13 cellular contexts compared by ENCODE assay signal in genomic region chr2:96831679-96832078, GRCh38. TPM values are rescaled to one million over a fixed set of nuclear protein-coding genes. Genes with fewer than 3 reads are reported as not detected.
A peak's percentile ranks its signal among the peaks of the same experiment; 100 is the strongest.
DNase-seq lines count a peak whose midpoint lies in the region; ATAC-seq and TF ChIP-seq lines count a peak whose summit lies in the region.
"Had no signal": no experiment of that assay in that cellular context is flagged by ENCODE, and none has a peak within 500 bp of the region (broad histone marks: within the 10 kb centered on the region; RNA-seq: fewer than 3 reads in every experiment).

No MANE protein-coding gene starts in this region.

- H3K23ac ChIP-seq in mesendoderm (ENCODE audit: low read length): no peak overlapping the region

- no peaks in the 10 kb centered on the region for H3K9me3 ChIP-seq in upper lobe of right lung
- H3K9me3 ChIP-seq: uterus had no signal

- no peaks in the 10 kb centered on the region for H3K9me3 Mint-ChIP-seq in activated naive CD4-positive, alpha-beta T cell treated with anti-CD3 and anti-CD28 coated beads, Interleukin-2, amount 10 ng/mL, durations not matched to agents 7 days and 5 days
- H3K9me3 Mint-ChIP-seq in activated naive CD4-positive, alpha-beta T cell treated with anti-CD3 and anti-CD28 coated beads for 36 hours: no peaks in the 10 kb centered on the region
- H3K9me3 Mint-ChIP-seq: neural crest cell had no signal

- peaks cover 51% of the 10 kb centered on the region for H3K36me3 Mint-ChIP-seq in activated naive CD4-positive, alpha-beta T cell treated with anti-CD3 and anti-CD28 coated beads, Interleukin-2, amount 10 ng/mL, durations not matched to agents 7 days and 5 days
- H3K36me3 Mint-ChIP-seq in activated naive CD4-positive, alpha-beta T cell treated with anti-CD3 and anti-CD28 coated beads for 36 hours (ENCODE audit: low read depth): peaks cover 11% of the 10 kb centered on the region

- TF ChIP-seq CTCF in dorsolateral prefrontal cortex (IDR thresholded peaks at IDR 0.05 in 54 of 56, conservative IDR thresholded peaks at IDR 0.05 in 2 of 56; ENCODE audit: low read depth in 1 of 56, partially characterized antibody in 56 of 56) (no peak), upper lobe of right lung (IDR thresholded peaks at IDR 0.05) (no peak)

- H3K36me3 ChIP-seq in mesendoderm (ENCODE audit: control insufficient read depth, insufficient read depth, low read length) (peaks cover 4% of the 10 kb centered on the region), upper lobe of right lung (peaks cover 84% of the 10 kb centered on the region)
- H3K36me3 ChIP-seq: uterus had no signal

- no peaks in the 10 kb centered on the region for H3K79me2 ChIP-seq in mesendoderm (ENCODE audit: control insufficient read depth, insufficient read depth, low read length)

- intact Hi-C loops in activated naive CD4-positive, alpha-beta T cell treated with anti-CD3 and anti-CD28 coated beads for 36 hours (cut with micrococcal nuclease): no loop called here
- intact Hi-C loops in dorsolateral prefrontal cortex (cut with DNase I): no loop called here
- intact Hi-C loops in upper lobe of right lung (cut with DNase I): no loop called here

- no peak overlapping the region for H3K4ac ChIP-seq in mesendoderm (ENCODE audit: low read depth, low read length)

- CTCF ChIA-PET in activated naive CD4-positive, alpha-beta T cell treated with anti-CD3 and anti-CD28 coated beads, Interleukin-2, amount 10 ng/mL, durations not matched to agents 7 days and 5 days (lab: Charles Lee): interaction anchor here (1.1 kb wide), 1 partner anchor 12 kb away, joined by 3 read pairs; no protein-coding TSS in a partner anchor
- CTCF ChIA-PET in activated naive CD4-positive, alpha-beta T cell treated with anti-CD3 and anti-CD28 coated beads for 36 hours (lab: Charles Lee): no interaction called here

- no peak for DNase-seq in activated naive CD4-positive, alpha-beta T cell treated with anti-CD3 and anti-CD28 coated beads, Interleukin-2, amount 10 ng/mL, durations not matched to agents 7 days and 5 days
- no peak for DNase-seq in activated naive CD4-positive, alpha-beta T cell treated with anti-CD3 and anti-CD28 coated beads for 36 hours
- no peak for DNase-seq in dorsolateral prefrontal cortex
- peak; percentile 27 for DNase-seq in mesendoderm
- DNase-seq in upper lobe of right lung: no peak
- DNase-seq in RKO (ENCODE audit: low spot score): no peak
- no peak for DNase-seq in activated CD8-positive, alpha-beta memory T cell treated with anti-CD3 and anti-CD28 coated beads for 24 hours
- no peak for DNase-seq in stimulated activated CD4-positive, alpha-beta T cell treated with anti-CD3 and anti-CD28 coated beads, Interleukin-4, amount 100 ng/mL, for 4 hours
- DNase-seq: activated gamma-delta T cell treated with Interleukin-2 at 50 U/mL for 16 hours, NCI-H2029 treated with DMSO at 0.1 percent for 48 hours, uterus had no signal

- H3K4me1 ChIP-seq in mesendoderm (ENCODE audit: control insufficient read depth, low read depth, low read length) (no peaks in the 10 kb centered on the region), upper lobe of right lung (peaks cover 10% of the 10 kb centered on the region)
- H3K4me1 ChIP-seq: uterus had no signal

- H2BK120ac ChIP-seq in mesendoderm (ENCODE audit: low read depth, low read length): no peak overlapping the region

- no CpG with 5 or more reads among the region's 10 CpGs for WGBS in mesendoderm (ENCODE audit: extremely low coverage, insufficient coverage, low lambda C conversion rate)

- peak; percentile 46 for ATAC-seq in upper lobe of right lung

- no peak overlapping the region for H2BK15ac ChIP-seq in mesendoderm (replicated peaks; ENCODE audit: low read depth)

- H3K27ac ChIP-seq in dorsolateral prefrontal cortex (peak overlapping the region in 32 of 59 donors; percentile 3 to 69 (median 34)), mesendoderm (ENCODE audit: low read depth, low read length) (no peak overlapping the region), upper lobe of right lung (no peak overlapping the region)
- H3K27ac ChIP-seq: KMS-11, uterus had no signal

- H4K5ac ChIP-seq in mesendoderm (ENCODE audit: low read length): no peak overlapping the region

- H3K56ac ChIP-seq in mesendoderm (ENCODE audit: low read length): no peak overlapping the region

- no peak overlapping the region for H3K18ac ChIP-seq in mesendoderm (ENCODE audit: low read length)

- H3K27me3 Mint-ChIP-seq in activated naive CD4-positive, alpha-beta T cell treated with anti-CD3 and anti-CD28 coated beads, Interleukin-2, amount 10 ng/mL, durations not matched to agents 7 days and 5 days: no peaks in the 10 kb centered on the region
- H3K27me3 Mint-ChIP-seq in activated naive CD4-positive, alpha-beta T cell treated with anti-CD3 and anti-CD28 coated beads for 36 hours (ENCODE audit: low read depth): no peaks in the 10 kb centered on the region

- no peaks in the 10 kb centered on the region for H3K79me1 ChIP-seq in mesendoderm (ENCODE audit: low read length)

- H2BK5ac ChIP-seq in mesendoderm (ENCODE audit: low read length): no peak overlapping the region

- H3K4me2 ChIP-seq in mesendoderm (ENCODE audit: low read length): no peak overlapping the region
- H3K4me2 ChIP-seq: KMS-11 had no signal

- H4K8ac ChIP-seq in mesendoderm (ENCODE audit: low read depth, low read length): no peak overlapping the region

- H3K27ac Mint-ChIP-seq in activated naive CD4-positive, alpha-beta T cell treated with anti-CD3 and anti-CD28 coated beads, Interleukin-2, amount 10 ng/mL, durations not matched to agents 7 days and 5 days: peak overlapping the region; percentile 28
- no peak overlapping the region for H3K27ac Mint-ChIP-seq in activated naive CD4-positive, alpha-beta T cell treated with anti-CD3 and anti-CD28 coated beads for 36 hours

- H3K4me3 ChIP-seq in dorsolateral prefrontal cortex (no peak overlapping the region), mesendoderm (ENCODE audit: low read length) (no peak overlapping the region), upper lobe of right lung (no peak overlapping the region)
- H3K4me3 ChIP-seq: uterus had no signal

- H3K27me3 ChIP-seq in dorsolateral prefrontal cortex (no peaks in the 10 kb centered on the region), mesendoderm (ENCODE audit: insufficient read depth, low read length, poor library complexity) (no peaks in the 10 kb centered on the region), upper lobe of right lung (no peaks in the 10 kb centered on the region)
- H3K27me3 ChIP-seq: uterus had no signal

- no peak overlapping the region for H3K4me3 Mint-ChIP-seq in activated naive CD4-positive, alpha-beta T cell treated with anti-CD3 and anti-CD28 coated beads, Interleukin-2, amount 10 ng/mL, durations not matched to agents 7 days and 5 days
- no peak overlapping the region for H3K4me3 Mint-ChIP-seq in activated naive CD4-positive, alpha-beta T cell treated with anti-CD3 and anti-CD28 coated beads for 36 hours
- H3K4me3 Mint-ChIP-seq: neural crest cell had no signal

- no peaks in the 10 kb centered on the region for H3K4me1 Mint-ChIP-seq in activated naive CD4-positive, alpha-beta T cell treated with anti-CD3 and anti-CD28 coated beads, Interleukin-2, amount 10 ng/mL, durations not matched to agents 7 days and 5 days
- H3K4me1 Mint-ChIP-seq in activated naive CD4-positive, alpha-beta T cell treated with anti-CD3 and anti-CD28 coated beads for 36 hours (ENCODE audit: low read depth): no peaks in the 10 kb centered on the region

- H2AK5ac ChIP-seq in mesendoderm (ENCODE audit: low read length): no peak overlapping the region

- no peak overlapping the region for H3K9ac ChIP-seq in mesendoderm (ENCODE audit: low read length)
- H3K9ac ChIP-seq: KMS-11 had no signal

RNA-seq across cellular contexts. Expression of gene ANKRD23, which starts 12.1 kb away (rescaled TPM):
- total RNA-seq in activated naive CD4-positive, alpha-beta T cell treated with anti-CD3 and anti-CD28 coated beads for 36 hours: 1 to 10 TPM; 3.3 to 4.2 TPM
- total RNA-seq in dorsolateral prefrontal cortex (10 to 100 TPM in 63 of 120 experiments, 1 to 10 TPM in 57; 3.5 to 20.1 (median 10.2) TPM), upper lobe of right lung (1.7 TPM)
- 0.86 TPM for polyA plus RNA-seq in mesendoderm (2013, experiment 1 of 2)
- 1.7 TPM for polyA plus RNA-seq in mesendoderm (2013, experiment 2 of 2)

RNA-seq across cellular contexts. Expression of gene CNNM3, which starts 15.6 kb away (rescaled TPM):
- 10 to 100 TPM; 17.3 to 19.9 TPM for total RNA-seq in activated naive CD4-positive, alpha-beta T cell treated with anti-CD3 and anti-CD28 coated beads for 36 hours
- 10 to 100 TPM; 15.1 to 52.1 (median 34.2) TPM for total RNA-seq in dorsolateral prefrontal cortex
- 10.9 TPM for polyA plus RNA-seq in mesendoderm (2013, experiment 1 of 2)
- 10.7 TPM for polyA plus RNA-seq in mesendoderm (2013, experiment 2 of 2)
- total RNA-seq in upper lobe of right lung: 34.1 TPM

RNA-seq across cellular contexts. Expression of gene ANKRD39, which starts 26.1 kb away (rescaled TPM):
- total RNA-seq in activated naive CD4-positive, alpha-beta T cell treated with anti-CD3 and anti-CD28 coated beads for 36 hours: 10 to 100 TPM; 25.0 to 27.3 TPM
- total RNA-seq in dorsolateral prefrontal cortex (10 to 100 TPM; 19.4 to 36.6 (median 29.4) TPM), upper lobe of right lung (8.6 TPM)
- polyA plus RNA-seq in mesendoderm (2013, experiment 1 of 2): 14.2 TPM
- polyA plus RNA-seq in mesendoderm (2013, experiment 2 of 2): 13.8 TPM

RNA-seq across cellular contexts. Expression of gene SEMA4C, which starts 38.2 kb away (rescaled TPM):
- total RNA-seq in activated naive CD4-positive, alpha-beta T cell treated with anti-CD3 and anti-CD28 coated beads for 36 hours: 1 to 10 TPM; 7.7 to 8.5 TPM
- total RNA-seq in dorsolateral prefrontal cortex (100 to 1,000 TPM in 4 of 120 experiments, 10 to 100 TPM in 116; 38.3 to 139 (median 61.8) TPM), upper lobe of right lung (37.7 TPM)
- polyA plus RNA-seq in mesendoderm (2013, experiment 1 of 2): 32.1 TPM
- polyA plus RNA-seq in mesendoderm (2013, experiment 2 of 2): 31.2 TPM

Comparison
In these comparisons a context has a peak if more than half of its experiments do, and no peak if none do; other contexts are left out.
1. H3K27ac ChIP-seq: peak in dorsolateral prefrontal cortex (32 of 59); none in mesendoderm (single experiment) and upper lobe of right lung (single experiment).